Comparison of ENCODE assay signal across 17 cellular contexts in genomic region chr4:170868191-170868590, GRCh38.
A peak's percentile ranks its signal among the peaks of the same experiment; 100 is the strongest.
DNase-seq lines count a peak whose midpoint lies in the region; ATAC-seq and TF ChIP-seq lines count a peak whose summit lies in the region.
"Had no signal": no experiment of that assay in that cellular context is flagged by ENCODE, and none has a peak within 500 bp of the region (broad histone marks: within the 10 kb centered on the region; RNA-seq: fewer than 3 reads in every experiment).

No MANE protein-coding gene starts in this region.

- H3K27me3 Mint-ChIP-seq in H9 (ENCODE audit: low read depth), result peaks cover 2% of the 10 kb centered on the region; the same call in 1 of the 2 replicates

- H3K4ac ChIP-seq in H9 (ENCODE audit: low read depth, low read length), result no peak overlapping the region

- no peak overlapping the region for H3K4me3 Mint-ChIP-seq in H9
- H3K4me3 Mint-ChIP-seq: CD14-positive monocyte had no signal

- H3K4me2 ChIP-seq in H9 (ENCODE audit: insufficient read depth, insufficient read length, low read length), result no peak overlapping the region

- H4K20me1 ChIP-seq in H9 (ENCODE audit: control insufficient read depth, insufficient read depth, insufficient read length), result no peaks in the 10 kb centered on the region

- H3K36me3 ChIP-seq in HAP-1 (replicated peaks) (no peaks in the 10 kb centered on the region), RWPE2 (ENCODE audit: low read depth) (no peaks in the 10 kb centered on the region)

- in situ Hi-C loops in HAP-1 (cut with MboI; ENCODE audit: low sequenced_read_pairs), result no loop called here

- H3K4me3 ChIP-seq in HAP-1 (no peak overlapping the region), RWPE2 (ENCODE audit: severe bottlenecking) (no peak overlapping the region)

- H3K36me3 Mint-ChIP-seq in H9 (ENCODE audit: insufficient read depth in 1 of 3, low read depth in 3 of 3), result no peaks in the 10 kb centered on the region
- H3K36me3 Mint-ChIP-seq: CD14-positive monocyte had no signal

- H3T11ph ChIP-seq in H9 (ENCODE audit: low read length), result no peak overlapping the region

- no peak overlapping the region for H4K8ac ChIP-seq in H9 (replicated peaks; ENCODE audit: insufficient read length, low read depth, low read length)

- no peak overlapping the region for H3K9ac ChIP-seq in H9 (ENCODE audit: extremely low read depth, insufficient read length, low read length)

- peak; percentile 98 for ATAC-seq in RWPE2 (ENCODE audit: low read depth)
- ATAC-seq in omental fat pad (ENCODE audit: low FRiP score), result no peak

- H3K18ac ChIP-seq in H9 (ENCODE audit: insufficient read length, low read depth, low read length), result no peak overlapping the region

- TF ChIP-seq CTCF in RWPE2 (IDR thresholded peaks at IDR 0.05; ENCODE audit: poor library complexity, severe bottlenecking) (no peak), omental fat pad (IDR thresholded peaks at IDR 0.05) (no peak), H9 (conservative IDR thresholded peaks at IDR 0.05) (no peak)

- no peak overlapping the region for H3K56ac ChIP-seq in H9 (ENCODE audit: insufficient read length, low read depth, low read length)

- no peaks in the 10 kb centered on the region for H3K23me2 ChIP-seq in H9 (ENCODE audit: insufficient read length, low read depth, low read length, poor library complexity, severe bottlenecking)

- no peaks in the 10 kb centered on the region for H3K79me2 ChIP-seq in H9 (ENCODE audit: insufficient read depth, low read length)

- H3K27me3 ChIP-seq in HAP-1 (ENCODE audit: low read depth) (no peaks in the 10 kb centered on the region), RWPE2 (ENCODE audit: insufficient read depth, poor library complexity, severe bottlenecking) (no peaks in the 10 kb centered on the region), H9 (ENCODE audit: insufficient read depth, low read length) (no peaks in the 10 kb centered on the region)

- H4K5ac ChIP-seq in H9 (ENCODE audit: insufficient read length, low read depth, low read length), result no peak overlapping the region

- H2AK5ac ChIP-seq in H9 (ENCODE audit: insufficient read length, low read length), result no peak overlapping the region

- H3K9me3 Mint-ChIP-seq in H9, result no peaks in the 10 kb centered on the region

- H3K23ac ChIP-seq in H9 (ENCODE audit: insufficient read length, low read depth, low read length), result no peak overlapping the region

- no peak overlapping the region for H2BK20ac ChIP-seq in H9 (ENCODE audit: low read depth, low read length, poor library complexity, severe bottlenecking)

- H3K9me3 ChIP-seq in HAP-1 (no peaks in the 10 kb centered on the region), RWPE2 (ENCODE audit: severe bottlenecking) (no peaks in the 10 kb centered on the region), H9 (ENCODE audit: control insufficient read depth, low read depth, low read length) (no peaks in the 10 kb centered on the region)
- H3K9me3 ChIP-seq: Caco-2 had no signal

- DNase-seq in HAP-1 (ENCODE audit: low spot score in 2 of 2), result peak; percentile 18 to 32
- no peak for DNase-seq in RWPE2 (ENCODE audit: low spot score)
- peak; percentile 16 for DNase-seq in epithelial cell of prostate (ENCODE audit: low read depth, low spot score)
- DNase-seq in kidney glomerular epithelial cell (lab: John Stamatoyannopoulos, UW), result peak; percentile 7
- no peak for DNase-seq in NCI-H1105 treated with DMSO at 0.1 percent for 48 hours (lab: John Stamatoyannopoulos, UW)
- no peak for DNase-seq in omental fat pad (ENCODE audit: low spot score)
- DNase-seq in H9, result no peak
- DNase-seq in NCI-H510A (lab: John Stamatoyannopoulos, UW), result no peak
- DNase-seq: ACHN, AML-193, Caco-2, DMS53, H7, NCI-H1436, NCI-H2029 treated with DMSO at 0.1 percent for 48 hours, SIG-M5 had no signal

- H3K14ac ChIP-seq in H9 (ENCODE audit: insufficient read depth, low read length), result no peak overlapping the region

- no peak overlapping the region for H2BK120ac ChIP-seq in H9 (ENCODE audit: low read depth, low read length, poor library complexity, severe bottlenecking)

- H3K79me1 ChIP-seq in H9 (ENCODE audit: insufficient read depth, low read depth, low read length, poor library complexity, severe bottlenecking), result no peaks in the 10 kb centered on the region

- no peak overlapping the region for H2AFZ ChIP-seq in H9 (ENCODE audit: low read length)

- H3K27ac ChIP-seq in RWPE2 (ENCODE audit: poor library complexity, severe bottlenecking) (peak overlapping the region; percentile 31), epithelial cell of prostate (no peak overlapping the region), H9 (ENCODE audit: insufficient read length, low read depth, low read length) (no peak overlapping the region)

- no peak overlapping the region for H2BK15ac ChIP-seq in H9 (ENCODE audit: low read depth, low read length)

- no peak overlapping the region for H2BK12ac ChIP-seq in H9 (ENCODE audit: insufficient read length, low read depth, low read length)

- no peak overlapping the region for H2BK5ac ChIP-seq in H9 (ENCODE audit: insufficient read length, low read length)

- H3K4me1 Mint-ChIP-seq in H9, result no peaks in the 10 kb centered on the region
- H3K4me1 Mint-ChIP-seq: CD14-positive monocyte had no signal

- no CpG with 5 or more reads among the region's 1 CpG for WGBS in H9 (ENCODE audit: extremely low coverage, insufficient read length, low lambda C conversion rate)

- no peak overlapping the region for H3K27ac Mint-ChIP-seq in H9
- H3K27ac Mint-ChIP-seq: CD14-positive monocyte had no signal

- H4K91ac ChIP-seq in H9 (ENCODE audit: insufficient read length, low read depth, low read length), result no peak overlapping the region

- H3K4me1 ChIP-seq in HAP-1 (no peaks in the 10 kb centered on the region), RWPE2 (ENCODE audit: insufficient read depth, poor library complexity, severe bottlenecking) (peaks cover 28% of the 10 kb centered on the region), H9 (ENCODE audit: insufficient read depth, low read length) (no peaks in the 10 kb centered on the region; the same call in 1 of the 2 replicates)
- H3K4me1 ChIP-seq: Caco-2 had no signal

Comparison
In these comparisons a context has a peak if more than half of its experiments do, and no peak if none do; other contexts are left out.
1. DNase-seq: peak in HAP-1 (2 of 2), epithelial cell of prostate (single experiment) and kidney glomerular epithelial cell (single experiment); none in RWPE2 (single experiment), NCI-H1105 treated with DMSO at 0.1 percent for 48 hours (single experiment), omental fat pad (single experiment), H9 (single experiment) and NCI-H510A (single experiment).